1 cellular context compared by ENCODE assay signal in genomic region chr16:48647794-48648193, GRCh38.
TF ChIP-seq lines count a peak whose summit lies in the region.

No MANE protein-coding gene starts in this region.

TF ChIP-seq in HEK293, 187 proteins besides CTCF, POLR2A, EP300 and RAD21 (continued from another document):
- no peak for TF ChIP-seq ZNF266 (tag by site-specific recombination; IDR thresholded peaks at IDR 0.05; ENCODE audit: low read depth)
